In genomic region chr5:43315697-43316096, GRCh38 we compare ENCODE assay signal across 1 cellular context.
TF ChIP-seq lines count a peak whose summit lies in the region.

No MANE protein-coding gene starts in this region.

TF ChIP-seq in GM23338, 12 proteins besides CTCF, POLR2A, EP300 and RAD21 (continued from another document):
- TF ChIP-seq ZNF462 (CRISPR knock-in tag; IDR thresholded peaks at IDR 0.05) (no peak), JUNB (IDR thresholded peaks at IDR 0.05; ENCODE audit: unreplicated experiment) (no peak), ZNF331 (CRISPR knock-in tag; IDR thresholded peaks at IDR 0.05; ENCODE audit: low read depth) (no peak)
